In the genomic region with DNA sequence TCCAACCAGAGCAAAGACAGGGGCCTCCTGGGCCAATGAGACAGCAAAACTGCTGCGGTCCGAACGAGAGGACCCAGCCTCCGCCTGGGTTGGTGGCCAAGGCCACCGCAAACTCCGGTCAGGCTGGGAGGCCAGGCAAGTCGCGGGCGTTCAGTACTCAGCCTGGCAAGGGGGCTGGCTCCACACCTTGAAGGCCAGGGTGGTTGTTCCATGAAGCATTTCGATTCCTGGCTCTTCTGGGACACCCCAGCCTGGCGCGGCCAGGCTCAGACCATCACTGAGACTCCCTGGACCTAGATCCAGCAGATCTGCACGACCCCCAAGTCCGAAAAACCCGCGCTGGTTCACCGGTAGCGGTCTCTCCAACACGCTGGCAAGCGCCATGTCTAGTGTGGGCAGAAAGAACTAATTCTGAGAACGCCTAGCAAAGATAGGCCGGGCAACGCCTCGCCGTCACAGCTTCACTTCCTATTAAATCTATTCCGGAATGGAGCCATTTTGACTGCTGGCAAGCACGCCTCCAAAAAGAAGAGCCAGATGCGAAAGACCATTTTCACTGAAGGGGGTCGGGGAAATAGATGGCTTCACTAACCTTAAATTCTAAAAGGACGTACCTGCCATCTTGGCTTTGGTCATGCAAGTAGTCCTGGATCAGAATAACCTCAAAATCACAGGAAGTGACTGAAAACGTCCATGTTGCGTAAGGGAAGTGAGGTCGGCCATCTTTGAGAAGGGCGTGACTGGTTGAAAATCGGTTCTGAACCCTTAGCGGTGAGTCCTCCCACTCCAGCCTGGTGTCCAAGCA, we compare ENCODE assay signal across 1 cellular context.
TF ChIP-seq lines count a peak whose summit lies in the region.

A gene (minus strand): TSS at position 403 of the 805 bp plus-strand sequence. CDS start 19 bp downstream, at position 384.

TF ChIP-seq in HepG2, 621 proteins besides CTCF, POLR2A, EP300 and RAD21 (continued from another document and continues in another):
- TF ChIP-seq, protein P1, sequence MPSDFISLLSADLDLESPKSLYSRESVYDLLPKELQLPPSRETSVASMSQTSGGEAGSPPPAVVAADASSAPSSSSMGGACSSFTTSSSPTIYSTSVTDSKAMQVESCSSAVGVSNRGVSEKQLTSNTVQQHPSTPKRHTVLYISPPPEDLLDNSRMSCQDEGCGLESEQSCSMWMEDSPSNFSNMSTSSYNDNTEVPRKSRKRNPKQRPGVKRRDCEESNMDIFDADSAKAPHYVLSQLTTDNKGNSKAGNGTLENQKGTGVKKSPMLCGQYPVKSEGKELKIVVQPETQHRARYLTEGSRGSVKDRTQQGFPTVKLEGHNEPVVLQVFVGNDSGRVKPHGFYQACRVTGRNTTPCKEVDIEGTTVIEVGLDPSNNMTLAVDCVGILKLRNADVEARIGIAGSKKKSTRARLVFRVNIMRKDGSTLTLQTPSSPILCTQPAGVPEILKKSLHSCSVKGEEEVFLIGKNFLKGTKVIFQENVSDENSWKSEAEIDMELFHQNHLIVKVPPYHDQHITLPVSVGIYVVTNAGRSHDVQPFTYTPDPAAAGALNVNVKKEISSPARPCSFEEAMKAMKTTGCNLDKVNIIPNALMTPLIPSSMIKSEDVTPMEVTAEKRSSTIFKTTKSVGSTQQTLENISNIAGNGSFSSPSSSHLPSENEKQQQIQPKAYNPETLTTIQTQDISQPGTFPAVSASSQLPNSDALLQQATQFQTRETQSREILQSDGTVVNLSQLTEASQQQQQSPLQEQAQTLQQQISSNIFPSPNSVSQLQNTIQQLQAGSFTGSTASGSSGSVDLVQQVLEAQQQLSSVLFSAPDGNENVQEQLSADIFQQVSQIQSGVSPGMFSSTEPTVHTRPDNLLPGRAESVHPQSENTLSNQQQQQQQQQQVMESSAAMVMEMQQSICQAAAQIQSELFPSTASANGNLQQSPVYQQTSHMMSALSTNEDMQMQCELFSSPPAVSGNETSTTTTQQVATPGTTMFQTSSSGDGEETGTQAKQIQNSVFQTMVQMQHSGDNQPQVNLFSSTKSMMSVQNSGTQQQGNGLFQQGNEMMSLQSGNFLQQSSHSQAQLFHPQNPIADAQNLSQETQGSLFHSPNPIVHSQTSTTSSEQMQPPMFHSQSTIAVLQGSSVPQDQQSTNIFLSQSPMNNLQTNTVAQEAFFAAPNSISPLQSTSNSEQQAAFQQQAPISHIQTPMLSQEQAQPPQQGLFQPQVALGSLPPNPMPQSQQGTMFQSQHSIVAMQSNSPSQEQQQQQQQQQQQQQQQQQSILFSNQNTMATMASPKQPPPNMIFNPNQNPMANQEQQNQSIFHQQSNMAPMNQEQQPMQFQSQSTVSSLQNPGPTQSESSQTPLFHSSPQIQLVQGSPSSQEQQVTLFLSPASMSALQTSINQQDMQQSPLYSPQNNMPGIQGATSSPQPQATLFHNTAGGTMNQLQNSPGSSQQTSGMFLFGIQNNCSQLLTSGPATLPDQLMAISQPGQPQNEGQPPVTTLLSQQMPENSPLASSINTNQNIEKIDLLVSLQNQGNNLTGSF (CRISPR knock-in tag; IDR thresholded peaks at IDR 0.05) = peak; percentile 85; the same call in 1 of the 2 replicates
- TF ChIP-seq PAWR (CRISPR knock-in tag; IDR thresholded peaks at IDR 0.05; ENCODE audit: borderline replicate concordance) (no peak), ZNF20 (CRISPR knock-in tag; IDR thresholded peaks at IDR 0.05) (peak; percentile 96; the same call in 1 of the 2 replicates), SP140L (CRISPR knock-in tag; IDR thresholded peaks at IDR 0.05; ENCODE audit: borderline replicate concordance) (peak; percentile 78; the same call in 1 of the 2 replicates), MED8 (CRISPR knock-in tag; IDR thresholded peaks at IDR 0.05; ENCODE audit: insufficient replicate concordance) (peak; percentile 87), ZNF331 (CRISPR knock-in tag; IDR thresholded peaks at IDR 0.05) (peak; percentile 37), ISX (CRISPR knock-in tag; conservative IDR thresholded peaks at IDR 0.05) (peak; percentile 93; the same call in 1 of the 2 replicates), ZBTB7A (CRISPR knock-in tag; IDR thresholded peaks at IDR 0.05) (peak; percentile 36; the same call in 1 of the 2 replicates), ZSCAN31 (CRISPR knock-in tag; IDR thresholded peaks at IDR 0.05; ENCODE audit: low read depth) (peak; percentile 62; the same call in 1 of the 2 replicates), ZSCAN9 (CRISPR knock-in tag; IDR thresholded peaks at IDR 0.05; ENCODE audit: borderline replicate concordance) (peak; percentile 32), CREB1 (IDR thresholded peaks at IDR 0.05) (peak; percentile 90), CREB1 (CRISPR knock-in tag; IDR thresholded peaks at IDR 0.05) (peak; percentile 98; the same call in 1 of the 2 replicates), U2AF2 (IDR thresholded peaks at IDR 0.05; ENCODE audit: low read depth, low read length) (0 out of 2 replicates have a peak, but pooled peaks have one; percentile 64), YEATS2 (CRISPR knock-in tag; IDR thresholded peaks at IDR 0.05; ENCODE audit: borderline replicate concordance) (peak; percentile 92), AHR (CRISPR knock-in tag; IDR thresholded peaks at IDR 0.05) (peak; percentile 88), BCL6 (CRISPR knock-in tag; IDR thresholded peaks at IDR 0.05) (peak; percentile 32; the same call in 1 of the 2 replicates), ZNF446 (CRISPR knock-in tag; IDR thresholded peaks at IDR 0.05) (peak; percentile 45; the same call in 1 of the 2 replicates), SYNCRIP (IDR thresholded peaks at IDR 0.05; ENCODE audit: insufficient read depth, low read depth, low read length) (no peak), BRCA1 (CRISPR knock-in tag; IDR thresholded peaks at IDR 0.05) (no peak; the same call in 1 of the 2 replicates), GFI1 (CRISPR knock-in tag; IDR thresholded peaks at IDR 0.05; ENCODE audit: borderline replicate concordance) (peak; percentile 70), MTF2 (CRISPR knock-in tag; IDR thresholded peaks at IDR 0.05; ENCODE audit: borderline replicate concordance) (0 out of 2 replicates have a peak, but pooled peaks have one; percentile 20), SMAD1 (CRISPR knock-in tag; IDR thresholded peaks at IDR 0.05; ENCODE audit: borderline replicate concordance, low read depth) (peak; percentile 78; the same call in 1 of the 2 replicates), ATRX (CRISPR knock-in tag; IDR thresholded peaks at IDR 0.05; ENCODE audit: borderline replicate concordance) (no peak)
- TF ChIP-seq, protein P2, sequence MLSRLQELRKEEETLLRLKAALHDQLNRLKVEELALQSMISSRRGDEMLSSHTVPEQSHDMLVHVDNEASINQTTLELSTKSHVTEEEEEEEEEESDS (CRISPR knock-in tag; IDR thresholded peaks at IDR 0.05; ENCODE audit: borderline replicate concordance) = peak; percentile 94
- TF ChIP-seq, protein P3, sequence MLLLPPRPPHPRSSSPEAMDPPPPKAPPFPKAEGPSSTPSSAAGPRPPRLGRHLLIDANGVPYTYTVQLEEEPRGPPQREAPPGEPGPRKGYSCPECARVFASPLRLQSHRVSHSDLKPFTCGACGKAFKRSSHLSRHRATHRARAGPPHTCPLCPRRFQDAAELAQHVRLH (CRISPR knock-in tag; IDR thresholded peaks at IDR 0.05; ENCODE audit: borderline replicate concordance, low read depth) = peak; percentile 86
- TF ChIP-seq, protein P4, sequence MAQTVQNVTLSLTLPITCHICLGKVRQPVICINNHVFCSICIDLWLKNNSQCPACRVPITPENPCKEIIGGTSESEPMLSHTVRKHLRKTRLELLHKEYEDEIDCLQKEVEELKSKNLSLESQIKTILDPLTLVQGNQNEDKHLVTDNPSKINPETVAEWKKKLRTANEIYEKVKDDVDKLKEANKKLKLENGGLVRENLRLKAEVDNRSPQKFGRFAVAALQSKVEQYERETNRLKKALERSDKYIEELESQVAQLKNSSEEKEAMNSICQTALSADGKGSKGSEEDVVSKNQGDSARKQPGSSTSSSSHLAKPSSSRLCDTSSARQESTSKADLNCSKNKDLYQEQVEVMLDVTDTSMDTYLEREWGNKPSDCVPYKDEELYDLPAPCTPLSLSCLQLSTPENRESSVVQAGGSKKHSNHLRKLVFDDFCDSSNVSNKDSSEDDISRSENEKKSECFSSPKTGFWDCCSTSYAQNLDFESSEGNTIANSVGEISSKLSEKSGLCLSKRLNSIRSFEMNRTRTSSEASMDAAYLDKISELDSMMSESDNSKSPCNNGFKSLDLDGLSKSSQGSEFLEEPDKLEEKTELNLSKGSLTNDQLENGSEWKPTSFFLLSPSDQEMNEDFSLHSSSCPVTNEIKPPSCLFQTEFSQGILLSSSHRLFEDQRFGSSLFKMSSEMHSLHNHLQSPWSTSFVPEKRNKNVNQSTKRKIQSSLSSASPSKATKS (CRISPR knock-in tag; IDR thresholded peaks at IDR 0.05) = no peak
- TF ChIP-seq, protein P5, sequence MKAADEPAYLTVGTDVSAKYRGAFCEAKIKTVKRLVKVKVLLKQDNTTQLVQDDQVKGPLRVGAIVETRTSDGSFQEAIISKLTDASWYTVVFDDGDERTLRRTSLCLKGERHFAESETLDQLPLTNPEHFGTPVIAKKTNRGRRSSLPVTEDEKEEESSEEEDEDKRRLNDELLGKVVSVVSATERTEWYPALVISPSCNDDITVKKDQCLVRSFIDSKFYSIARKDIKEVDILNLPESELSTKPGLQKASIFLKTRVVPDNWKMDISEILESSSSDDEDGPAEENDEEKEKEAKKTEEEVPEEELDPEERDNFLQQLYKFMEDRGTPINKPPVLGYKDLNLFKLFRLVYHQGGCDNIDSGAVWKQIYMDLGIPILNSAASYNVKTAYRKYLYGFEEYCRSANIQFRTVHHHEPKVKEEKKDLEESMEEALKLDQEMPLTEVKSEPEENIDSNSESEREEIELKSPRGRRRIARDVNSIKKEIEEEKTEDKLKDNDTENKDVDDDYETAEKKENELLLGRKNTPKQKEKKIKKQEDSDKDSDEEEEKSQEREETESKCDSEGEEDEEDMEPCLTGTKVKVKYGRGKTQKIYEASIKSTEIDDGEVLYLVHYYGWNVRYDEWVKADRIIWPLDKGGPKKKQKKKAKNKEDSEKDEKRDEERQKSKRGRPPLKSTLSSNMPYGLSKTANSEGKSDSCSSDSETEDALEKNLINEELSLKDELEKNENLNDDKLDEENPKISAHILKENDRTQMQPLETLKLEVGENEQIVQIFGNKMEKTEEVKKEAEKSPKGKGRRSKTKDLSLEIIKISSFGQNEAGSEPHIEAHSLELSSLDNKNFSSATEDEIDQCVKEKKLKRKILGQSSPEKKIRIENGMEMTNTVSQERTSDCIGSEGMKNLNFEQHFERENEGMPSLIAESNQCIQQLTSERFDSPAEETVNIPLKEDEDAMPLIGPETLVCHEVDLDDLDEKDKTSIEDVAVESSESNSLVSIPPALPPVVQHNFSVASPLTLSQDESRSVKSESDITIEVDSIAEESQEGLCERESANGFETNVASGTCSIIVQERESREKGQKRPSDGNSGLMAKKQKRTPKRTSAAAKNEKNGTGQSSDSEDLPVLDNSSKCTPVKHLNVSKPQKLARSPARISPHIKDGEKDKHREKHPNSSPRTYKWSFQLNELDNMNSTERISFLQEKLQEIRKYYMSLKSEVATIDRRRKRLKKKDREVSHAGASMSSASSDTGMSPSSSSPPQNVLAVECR (CRISPR knock-in tag; IDR thresholded peaks at IDR 0.05; ENCODE audit: borderline replicate concordance) = peak; percentile 95
- TF ChIP-seq, protein P6, sequence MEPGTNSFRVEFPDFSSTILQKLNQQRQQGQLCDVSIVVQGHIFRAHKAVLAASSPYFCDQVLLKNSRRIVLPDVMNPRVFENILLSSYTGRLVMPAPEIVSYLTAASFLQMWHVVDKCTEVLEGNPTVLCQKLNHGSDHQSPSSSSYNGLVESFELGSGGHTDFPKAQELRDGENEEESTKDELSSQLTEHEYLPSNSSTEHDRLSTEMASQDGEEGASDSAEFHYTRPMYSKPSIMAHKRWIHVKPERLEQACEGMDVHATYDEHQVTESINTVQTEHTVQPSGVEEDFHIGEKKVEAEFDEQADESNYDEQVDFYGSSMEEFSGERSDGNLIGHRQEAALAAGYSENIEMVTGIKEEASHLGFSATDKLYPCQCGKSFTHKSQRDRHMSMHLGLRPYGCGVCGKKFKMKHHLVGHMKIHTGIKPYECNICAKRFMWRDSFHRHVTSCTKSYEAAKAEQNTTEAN (CRISPR knock-in tag; conservative IDR thresholded peaks at IDR 0.05) = peak; percentile 59; the same call in 1 of the 2 replicates
- TF ChIP-seq, protein P7, sequence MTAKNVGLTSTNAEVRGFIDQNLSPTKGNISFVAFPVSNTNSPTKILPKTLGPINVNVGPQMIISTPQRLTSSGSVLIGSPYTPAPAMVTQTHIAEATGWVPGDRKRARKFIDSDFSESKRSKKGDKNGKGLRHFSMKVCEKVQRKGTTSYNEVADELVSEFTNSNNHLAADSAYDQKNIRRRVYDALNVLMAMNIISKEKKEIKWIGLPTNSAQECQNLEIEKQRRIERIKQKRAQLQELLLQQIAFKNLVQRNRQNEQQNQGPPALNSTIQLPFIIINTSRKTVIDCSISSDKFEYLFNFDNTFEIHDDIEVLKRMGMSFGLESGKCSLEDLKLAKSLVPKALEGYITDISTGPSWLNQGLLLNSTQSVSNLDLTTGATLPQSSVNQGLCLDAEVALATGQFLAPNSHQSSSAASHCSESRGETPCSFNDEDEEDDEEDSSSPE (CRISPR knock-in tag; IDR thresholded peaks at IDR 0.05) = peak; percentile 89
- TF ChIP-seq, protein P8, sequence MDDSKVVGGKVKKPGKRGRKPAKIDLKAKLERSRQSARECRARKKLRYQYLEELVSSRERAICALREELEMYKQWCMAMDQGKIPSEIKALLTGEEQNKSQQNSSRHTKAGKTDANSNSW (CRISPR knock-in tag; IDR thresholded peaks at IDR 0.05; ENCODE audit: borderline replicate concordance) = 0 out of 2 replicates have a peak, but pooled peaks have one; percentile 48
- TF ChIP-seq, protein P9, sequence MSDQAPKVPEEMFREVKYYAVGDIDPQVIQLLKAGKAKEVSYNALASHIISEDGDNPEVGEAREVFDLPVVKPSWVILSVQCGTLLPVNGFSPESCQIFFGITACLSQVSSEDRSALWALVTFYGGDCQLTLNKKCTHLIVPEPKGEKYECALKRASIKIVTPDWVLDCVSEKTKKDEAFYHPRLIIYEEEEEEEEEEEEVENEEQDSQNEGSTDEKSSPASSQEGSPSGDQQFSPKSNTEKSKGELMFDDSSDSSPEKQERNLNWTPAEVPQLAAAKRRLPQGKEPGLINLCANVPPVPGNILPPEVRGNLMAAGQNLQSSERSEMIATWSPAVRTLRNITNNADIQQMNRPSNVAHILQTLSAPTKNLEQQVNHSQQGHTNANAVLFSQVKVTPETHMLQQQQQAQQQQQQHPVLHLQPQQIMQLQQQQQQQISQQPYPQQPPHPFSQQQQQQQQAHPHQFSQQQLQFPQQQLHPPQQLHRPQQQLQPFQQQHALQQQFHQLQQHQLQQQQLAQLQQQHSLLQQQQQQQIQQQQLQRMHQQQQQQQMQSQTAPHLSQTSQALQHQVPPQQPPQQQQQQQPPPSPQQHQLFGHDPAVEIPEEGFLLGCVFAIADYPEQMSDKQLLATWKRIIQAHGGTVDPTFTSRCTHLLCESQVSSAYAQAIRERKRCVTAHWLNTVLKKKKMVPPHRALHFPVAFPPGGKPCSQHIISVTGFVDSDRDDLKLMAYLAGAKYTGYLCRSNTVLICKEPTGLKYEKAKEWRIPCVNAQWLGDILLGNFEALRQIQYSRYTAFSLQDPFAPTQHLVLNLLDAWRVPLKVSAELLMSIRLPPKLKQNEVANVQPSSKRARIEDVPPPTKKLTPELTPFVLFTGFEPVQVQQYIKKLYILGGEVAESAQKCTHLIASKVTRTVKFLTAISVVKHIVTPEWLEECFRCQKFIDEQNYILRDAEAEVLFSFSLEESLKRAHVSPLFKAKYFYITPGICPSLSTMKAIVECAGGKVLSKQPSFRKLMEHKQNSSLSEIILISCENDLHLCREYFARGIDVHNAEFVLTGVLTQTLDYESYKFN (CRISPR knock-in tag; conservative IDR thresholded peaks at IDR 0.05) = peak; percentile 56
- TF ChIP-seq, protein P10, sequence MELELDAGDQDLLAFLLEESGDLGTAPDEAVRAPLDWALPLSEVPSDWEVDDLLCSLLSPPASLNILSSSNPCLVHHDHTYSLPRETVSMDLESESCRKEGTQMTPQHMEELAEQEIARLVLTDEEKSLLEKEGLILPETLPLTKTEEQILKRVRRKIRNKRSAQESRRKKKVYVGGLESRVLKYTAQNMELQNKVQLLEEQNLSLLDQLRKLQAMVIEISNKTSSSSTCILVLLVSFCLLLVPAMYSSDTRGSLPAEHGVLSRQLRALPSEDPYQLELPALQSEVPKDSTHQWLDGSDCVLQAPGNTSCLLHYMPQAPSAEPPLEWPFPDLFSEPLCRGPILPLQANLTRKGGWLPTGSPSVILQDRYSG (CRISPR knock-in tag; IDR thresholded peaks at IDR 0.05) = 0 out of 2 replicates have a peak, but pooled peaks have one; percentile 80
